ENCODE assay signal across 8 cellular contexts in genomic region chr4:138405934-138406567, GRCh38.
DNase-seq lines count a peak whose midpoint lies in the region; ATAC-seq and TF ChIP-seq lines count a peak whose summit lies in the region.

No MANE protein-coding gene starts in this region.

- intact Hi-C loops in tibial artery (cut with DNase I; ENCODE audit: low total_unique reads) = no loop called here

- peaks cover 7 to 70% (median 28%) of the 10 kb centered on the region in 10 experiments; a peak in 19 of 20 replicates for H3K4me1 ChIP-seq in BLaER1 treated with 17β-estradiol and CSF1 and Interleukin-3, amounts not matched to agents 10 nM and 100 nM
- peaks cover 0 to 6% (median 3%) of the 10 kb centered on the region in 4 donors for H3K4me1 ChIP-seq in tibial artery

- peak overlapping the region in 9 of 11 experiments; percentile 43 to 77 (median 65); a peak in 14 of 22 replicates for H3K9ac ChIP-seq in BLaER1 treated with 17β-estradiol and CSF1 and Interleukin-3, amounts not matched to agents 10 nM and 100 nM

- H4K20me1 ChIP-seq in BLaER1 treated with 17β-estradiol and CSF1 and Interleukin-3, amounts not matched to agents 10 nM and 100 nM = no peaks in the 10 kb centered on the region

- no peaks in the 10 kb centered on the region for H3K27me3 ChIP-seq in BLaER1 treated with 17β-estradiol and CSF1 and Interleukin-3, amounts not matched to agents 10 nM and 100 nM
- H3K27me3 ChIP-seq in tibial artery = no peaks in the 10 kb centered on the region

- no peaks in the 10 kb centered on the region for H3K36me3 ChIP-seq in BLaER1 treated with 17β-estradiol and CSF1 and Interleukin-3, amounts not matched to agents 10 nM and 100 nM
- H3K36me3 ChIP-seq in tibial artery = no peaks in the 10 kb centered on the region

- peak overlapping the region; percentile 63 to 94 (median 82); a peak in 21 of 22 replicates for H3K27ac ChIP-seq in BLaER1 treated with 17β-estradiol and CSF1 and Interleukin-3, amounts not matched to agents 10 nM and 100 nM
- no peak overlapping the region for H3K27ac ChIP-seq in tibial artery

- H3K4me2 ChIP-seq in BLaER1 treated with 17β-estradiol and CSF1 and Interleukin-3, amounts not matched to agents 10 nM and 100 nM = peak overlapping the region; percentile 9 to 93 (median 78); a peak in 21 of 22 replicates

- peaks cover 0 to 8% (median 0%) of the 10 kb centered on the region in 11 experiments; a peak in 3 of 22 replicates for H3K9me3 ChIP-seq in BLaER1 treated with 17β-estradiol and CSF1 and Interleukin-3, amounts not matched to agents 10 nM and 100 nM (replicated peaks in 1 of 11)
- H3K9me3 ChIP-seq in tibial artery = no peaks in the 10 kb centered on the region

- TF ChIP-seq CTCF in tibial artery (IDR thresholded peaks at IDR 0.05) = no peak

- ATAC-seq in GM21423 (IDR thresholded peaks at IDR 0.05; ENCODE audit: unreplicated experiment) (peak; percentile 77), HG03520 (IDR thresholded peaks at IDR 0.05; ENCODE audit: unreplicated experiment) (peak; percentile 76)

- DNase-seq in dedifferentiated amniotic fluid mesenchymal stem cell (ENCODE audit: extremely low spot score) (peak; percentile 32), GM19240 (ENCODE audit: insufficient read length, low spot score) (no peak), tibial artery (no peak), T-helper 9 cell (no peak), mesenteric fat pad (ENCODE audit: low spot score) (no peak)

- peak overlapping the region in 1 of 10 experiments; percentile 8; a peak in 1 of 20 replicates for H3K4me3 ChIP-seq in BLaER1 treated with 17β-estradiol and CSF1 and Interleukin-3, amounts not matched to agents 10 nM and 100 nM
- H3K4me3 ChIP-seq in tibial artery = no peak overlapping the region

Comparison
In these comparisons a context has a peak if more than half of its experiments do, and no peak if none do; other contexts are left out.
1. H3K27ac ChIP-seq: peak in BLaER1 treated with 17β-estradiol and CSF1 and Interleukin-3, amounts not matched to agents 10 nM and 100 nM (11 of 11); none in tibial artery (0 of 2).